In genomic region chr22:42500164-42500835, GRCh38 we compare ENCODE assay signal across 1 cellular context.
A peak's percentile ranks its signal among the peaks of the same experiment; 100 is the strongest.
TF ChIP-seq lines count a peak whose summit lies in the region.

No MANE protein-coding gene starts in this region.

TF ChIP-seq in HCT116, 20 proteins besides CTCF, POLR2A, EP300 and RAD21:
- TF ChIP-seq SP1 (IDR thresholded peaks at IDR 0.05; ENCODE audit: low read depth) (peak; percentile 15; the same call in 1 of the 2 replicates), EGR1 (IDR thresholded peaks at IDR 0.05; ENCODE audit: low read depth) (no peak)
